8 cellular contexts compared by ENCODE assay signal in the genomic region with DNA sequence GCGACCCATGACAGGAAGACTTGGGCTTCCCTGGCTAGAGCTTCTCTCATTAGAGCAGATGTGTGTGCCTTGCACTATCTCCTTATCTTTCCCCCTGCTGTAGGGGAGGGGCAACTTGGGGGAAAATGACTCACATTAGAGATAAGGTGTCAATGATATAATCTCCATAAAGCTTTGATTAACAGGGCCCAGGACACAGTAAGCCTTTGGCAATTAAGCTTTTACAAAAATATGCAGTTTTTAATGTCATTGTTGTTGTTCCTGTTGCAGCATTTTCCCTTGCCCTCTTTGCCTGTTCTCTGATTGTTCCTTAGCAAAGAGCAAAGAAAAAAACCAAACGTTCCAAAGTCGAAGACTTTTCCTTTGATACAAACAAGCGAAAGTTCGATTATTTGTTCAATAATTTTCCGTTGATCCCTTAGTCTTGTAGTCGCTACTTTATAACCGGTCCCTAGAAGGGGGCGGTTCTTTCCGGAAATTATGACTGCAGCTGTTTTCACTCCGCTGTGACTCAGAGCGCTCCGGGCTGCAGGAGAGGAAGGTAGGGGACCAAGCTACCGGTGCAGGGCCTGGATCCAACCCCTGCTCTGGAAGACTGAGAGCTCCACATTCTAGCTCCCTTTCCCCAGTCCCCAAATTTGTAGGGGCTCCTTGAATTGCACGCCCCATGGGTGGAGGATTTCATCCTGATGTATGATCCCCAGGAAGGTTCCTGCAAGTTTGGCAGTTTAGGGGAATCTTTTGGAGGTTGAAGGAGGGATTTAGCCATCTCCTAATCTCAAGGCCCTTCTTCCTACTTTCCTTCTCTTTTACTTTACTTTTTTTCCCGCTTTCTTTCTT. TPM values are rescaled to one million over a fixed set of nuclear protein-coding genes. Genes with fewer than 3 reads are reported as not detected.
DNase-seq lines count a peak whose midpoint lies in the region; ATAC-seq and TF ChIP-seq lines count a peak whose summit lies in the region.

A gene with protein sequence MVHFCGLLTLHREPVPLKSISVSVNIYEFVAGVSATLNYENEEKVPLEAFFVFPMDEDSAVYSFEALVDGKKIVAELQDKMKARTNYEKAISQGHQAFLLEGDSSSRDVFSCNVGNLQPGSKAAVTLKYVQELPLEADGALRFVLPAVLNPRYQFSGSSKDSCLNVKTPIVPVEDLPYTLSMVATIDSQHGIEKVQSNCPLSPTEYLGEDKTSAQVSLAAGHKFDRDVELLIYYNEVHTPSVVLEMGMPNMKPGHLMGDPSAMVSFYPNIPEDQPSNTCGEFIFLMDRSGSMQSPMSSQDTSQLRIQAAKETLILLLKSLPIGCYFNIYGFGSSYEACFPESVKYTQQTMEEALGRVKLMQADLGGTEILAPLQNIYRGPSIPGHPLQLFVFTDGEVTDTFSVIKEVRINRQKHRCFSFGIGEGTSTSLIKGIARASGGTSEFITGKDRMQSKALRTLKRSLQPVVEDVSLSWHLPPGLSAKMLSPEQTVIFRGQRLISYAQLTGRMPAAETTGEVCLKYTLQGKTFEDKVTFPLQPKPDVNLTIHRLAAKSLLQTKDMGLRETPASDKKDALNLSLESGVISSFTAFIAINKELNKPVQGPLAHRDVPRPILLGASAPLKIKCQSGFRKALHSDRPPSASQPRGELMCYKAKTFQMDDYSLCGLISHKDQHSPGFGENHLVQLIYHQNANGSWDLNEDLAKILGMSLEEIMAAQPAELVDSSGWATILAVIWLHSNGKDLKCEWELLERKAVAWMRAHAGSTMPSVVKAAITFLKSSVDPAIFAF (plus strand): TSS at position 509 of the 840 bp plus-strand sequence. CDS start 2,062 bp downstream, outside the sequence.

- DNase-seq in DMS 273 treated with DMSO at 0.1 percent for 48 hours (lab: John Stamatoyannopoulos, UW) = peak; percentile 70
- peak; percentile 73 for DNase-seq in HT-29 (ENCODE audit: low spot score)
- peak; percentile 82 for DNase-seq in RWPE2 (ENCODE audit: low spot score)
- peak; percentile 76 for DNase-seq in activated naive CD4-positive, alpha-beta T cell treated with Interleukin-2 at 50 U/mL for 16 hours
- DNase-seq in foreskin melanocyte = peak; percentile 66
- peak; percentile 89 for DNase-seq in stromal cell of bone marrow (ENCODE audit: low read depth)

- peaks cover 3% of the 10 kb centered on the region for H3K4me1 ChIP-seq in RWPE2 (ENCODE audit: insufficient read depth, poor library complexity, severe bottlenecking)
- H3K4me1 ChIP-seq in neuron (ENCODE audit: insufficient read depth, low read length) = peaks cover 11% of the 10 kb centered on the region

- no peaks in the 10 kb centered on the region for H3K27me3 ChIP-seq in RWPE2 (ENCODE audit: insufficient read depth, poor library complexity, severe bottlenecking)
- no peaks in the 10 kb centered on the region for H3K27me3 ChIP-seq in neuron (ENCODE audit: insufficient read depth, low read length)

- no peaks in the 10 kb centered on the region for H3K36me3 ChIP-seq in RWPE2 (ENCODE audit: low read depth)
- no peaks in the 10 kb centered on the region for H3K36me3 ChIP-seq in neuron (ENCODE audit: insufficient read depth, low read length)

- peak within 1 kb of the TSS; percentile 92 for H2AFZ ChIP-seq in neuron (ENCODE audit: low read depth, low read length)

- TF ChIP-seq CTCF in RWPE2 (IDR thresholded peaks at IDR 0.05; ENCODE audit: poor library complexity, severe bottlenecking) = no peak

- peak within 1 kb of the TSS; percentile 2 for H3K27ac ChIP-seq in RWPE2 (ENCODE audit: poor library complexity, severe bottlenecking)

- H3K9me3 ChIP-seq in RWPE2 (ENCODE audit: severe bottlenecking) (no peaks in the 10 kb centered on the region), neuron (ENCODE audit: low read length) (no peaks in the 10 kb centered on the region)

- H3K4me3 ChIP-seq in RWPE2 (ENCODE audit: severe bottlenecking) (peak within 1 kb of the TSS; percentile 35), neuron (ENCODE audit: low read length) (peak within 1 kb of the TSS; percentile 97)

- ATAC-seq in GM21367 (IDR thresholded peaks at IDR 0.05; ENCODE audit: unreplicated experiment) (peak; percentile 100), RWPE2 (ENCODE audit: low read depth) (peak; percentile 100)

RNA-seq across cellular contexts. Expression of the gene that starts here (rescaled TPM):
- 0.18 and 0.81 TPM in 2 replicates for total RNA-seq in HT-29 (2014; rRNA removed; shearing (Covaris generic))

Comparison
In these comparisons a context has a peak if more than half of its experiments do, and no peak if none do; other contexts are left out.
1. Peak in every context shown above with its lines: DNase-seq, ATAC-seq, H3K4me3 ChIP-seq and H3K27ac ChIP-seq.
2. Peak in DNase-seq in HT-29; RNA of the gene not detected or under 1 TPM.